Comparison of ENCODE assay signal across 8 cellular contexts in the genomic region with DNA sequence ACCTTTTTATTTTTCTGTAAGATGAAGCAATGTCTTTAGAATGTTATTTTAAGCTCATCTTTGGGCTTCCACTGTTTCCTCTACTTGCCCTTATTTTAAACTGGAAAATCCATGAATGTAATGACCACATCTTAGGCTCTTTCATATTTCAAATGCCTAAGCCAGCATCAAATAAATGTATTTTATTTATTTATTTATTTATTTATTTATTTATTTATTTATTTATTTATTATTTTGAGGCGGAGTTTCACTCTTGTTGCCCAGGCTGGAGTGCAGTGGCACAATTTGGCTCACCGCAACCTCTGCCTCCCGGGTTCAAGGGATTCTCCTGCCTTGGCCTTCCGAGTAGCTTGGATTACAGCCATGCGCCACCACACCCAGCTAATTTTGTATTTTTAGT.
"Had no signal": no experiment of that assay in that cellular context is flagged by ENCODE, and none has a peak within 500 bp of the region (broad histone marks: within the 10 kb centered on the region; RNA-seq: fewer than 3 reads in every experiment).

No MANE protein-coding gene starts in this region.

- H3K27me3 Mint-ChIP-seq: IgD-negative memory B cell had no signal

- H3K27ac Mint-ChIP-seq: GM23338, H9, HFFc6 had no signal

- H3K4me3 ChIP-seq: GM23338 had no signal

- H3K4me3 Mint-ChIP-seq: GM23338, H9, HFFc6, IgD-negative memory B cell had no signal

- DNase-seq: H9, HCEC 1CT, HFFc6, KBM-7 had no signal

- H3K9me3 Mint-ChIP-seq: GM23338, H9, HFFc6, IgD-negative memory B cell had no signal

- H3K27ac ChIP-seq: HL-60 had no signal

- ATAC-seq: GM23338, HepG2 had no signal
